In the genomic region with DNA sequence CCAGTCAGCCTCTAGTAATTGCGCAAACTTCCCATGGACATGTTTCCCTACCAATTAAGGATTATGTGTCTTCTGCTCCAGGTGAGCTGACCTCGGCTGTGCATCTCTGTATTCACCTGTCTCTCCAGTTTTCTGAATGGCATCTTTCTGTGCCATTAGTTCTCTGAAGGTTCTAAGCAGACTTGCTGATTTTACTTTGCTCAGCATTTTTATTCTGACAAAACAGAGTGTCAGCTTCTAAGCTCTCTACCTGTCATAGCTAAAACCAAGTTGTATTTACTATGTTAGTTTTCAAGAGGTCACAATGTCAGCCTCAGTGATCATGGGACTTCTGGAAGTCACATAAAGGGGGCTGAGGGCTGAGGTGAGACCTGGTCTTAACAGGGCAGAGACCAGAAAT, we compare ENCODE assay signal across 8 cellular contexts.
"Had no signal": no experiment of that assay in that cellular context is flagged by ENCODE, and none has a peak within 500 bp of the region (broad histone marks: within the 10 kb centered on the region; RNA-seq: fewer than 3 reads in every experiment).

No MANE protein-coding gene starts in this region.

- DNase-seq: GDM1, GF-D8 had no signal

- FAIRE-seq: G401.6, GM12878, GM12891, GM12892, GM18507, GM19239 had no signal

- H3K4me3 ChIP-seq: GM12878 had no signal

- ATAC-seq: GM12878 had no signal
